8 cellular contexts compared by ENCODE assay signal in the genomic region with DNA sequence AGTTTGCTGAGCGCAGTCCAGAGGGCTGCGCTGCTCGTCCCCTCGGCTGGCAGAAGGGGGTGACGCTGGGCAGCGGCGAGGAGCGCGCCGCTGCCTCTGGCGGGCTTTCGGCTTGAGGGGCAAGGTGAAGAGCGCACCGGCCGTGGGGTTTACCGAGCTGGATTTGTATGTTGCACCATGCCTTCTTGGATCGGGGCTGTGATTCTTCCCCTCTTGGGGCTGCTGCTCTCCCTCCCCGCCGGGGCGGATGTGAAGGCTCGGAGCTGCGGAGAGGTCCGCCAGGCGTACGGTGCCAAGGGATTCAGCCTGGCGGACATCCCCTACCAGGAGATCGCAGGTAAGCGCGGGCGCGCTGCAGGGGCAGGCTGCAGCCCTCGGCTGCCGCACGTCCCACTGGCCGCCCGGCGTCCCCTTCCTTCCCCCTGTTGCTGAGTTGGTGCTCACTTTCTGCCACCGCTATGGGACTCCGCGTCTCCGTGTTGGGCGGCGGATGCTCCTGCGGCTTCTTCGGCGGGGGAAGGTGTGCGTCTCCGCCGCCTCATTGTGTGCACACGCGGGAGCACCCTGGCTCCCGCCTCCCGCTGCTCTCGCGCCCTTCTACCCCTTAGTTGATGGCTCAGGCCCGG. TPM values are rescaled to one million over a fixed set of nuclear protein-coding genes. Genes with fewer than 3 reads are reported as not detected.
A peak's percentile ranks its signal among the peaks of the same experiment; 100 is the strongest.
DNase-seq lines count a peak whose midpoint lies in the region; ATAC-seq and TF ChIP-seq lines count a peak whose summit lies in the region.

No MANE protein-coding gene starts in this region.

- no peaks in the 10 kb centered on the region for H3K9me3 ChIP-seq in mucosa of descending colon
- H3K9me3 ChIP-seq in CD4-positive, alpha-beta T cell (ENCODE audit: control insufficient read depth, low read length): no peaks in the 10 kb centered on the region
- H3K9me3 ChIP-seq in CD4-positive, alpha-beta memory T cell (ENCODE audit: control insufficient read depth in 1 of 2, low read length in 2 of 2): no peaks in the 10 kb centered on the region

- H3K4me1 Mint-ChIP-seq in Calu3 (ENCODE audit: low read depth, unreplicated experiment): no peaks in the 10 kb centered on the region
- no peaks in the 10 kb centered on the region for H3K4me1 Mint-ChIP-seq in CD4-positive, alpha-beta T cell (ENCODE audit: low read depth)
- H3K4me1 Mint-ChIP-seq in CD4-positive, alpha-beta memory T cell: peaks cover 0 to 14% (median under 1%) of the 10 kb centered on the region in 4 donors

- H3K27ac ChIP-seq in CD4-positive, alpha-beta T cell (ENCODE audit: low read depth, low read length): no peak overlapping the region
- no peak overlapping the region for H3K27ac ChIP-seq in CD4-positive, alpha-beta memory T cell (ENCODE audit: low read depth, low read length)

- peak; percentile 38 for ATAC-seq in mucosa of descending colon
- no peak for ATAC-seq in CD4-positive, alpha-beta T cell (ENCODE audit: poor library complexity)

- H3K9me3 Mint-ChIP-seq in Calu3 (ENCODE audit: low read depth, unreplicated experiment): peaks cover 4% of the 10 kb centered on the region
- no peaks in the 10 kb centered on the region for H3K9me3 Mint-ChIP-seq in CD4-positive, alpha-beta T cell
- peaks cover 0 to 9% (median 5%) of the 10 kb centered on the region in 8 donors for H3K9me3 Mint-ChIP-seq in CD4-positive, alpha-beta memory T cell

- TF ChIP-seq CTCF in mucosa of descending colon (IDR thresholded peaks at IDR 0.05) (no peak), Calu3 (IDR thresholded peaks at IDR 0.05; ENCODE audit: unreplicated experiment) (no peak)
- TF ChIP-seq CTCF in CD4-positive, alpha-beta T cell (IDR thresholded peaks at IDR 0.05): no peak

- DNase-seq in GOT3 (lab: John Stamatoyannopoulos, UW) (peak; percentile 43), NCI-H510A (lab: John Stamatoyannopoulos, UW) (peak; percentile 71), ecto neural progenitor cell (ENCODE audit: low spot score) (peak; percentile 78), mucosa of descending colon (peak in 1 of 3 donors; percentile 11), Calu3 (no peak), OCI-M2 (lab: John Stamatoyannopoulos, UW; ENCODE audit: unreplicated experiment) (no peak)
- no peak for DNase-seq in CD4-positive, alpha-beta T cell
- DNase-seq in CD4-positive, alpha-beta memory T cell: no peak

- no peaks in the 10 kb centered on the region for H3K27me3 Mint-ChIP-seq in Calu3 (ENCODE audit: unreplicated experiment)
- H3K27me3 Mint-ChIP-seq in CD4-positive, alpha-beta T cell: peaks cover 52% of the 10 kb centered on the region
- peaks cover 29 to 30% of the 10 kb centered on the region in 2 donors for H3K27me3 Mint-ChIP-seq in CD4-positive, alpha-beta memory T cell

- peaks cover 52% of the 10 kb centered on the region for H3K27me3 ChIP-seq in CD4-positive, alpha-beta T cell (ENCODE audit: control insufficient read depth, insufficient read depth, low read length)
- H3K27me3 ChIP-seq in CD4-positive, alpha-beta memory T cell (ENCODE audit: insufficient read depth, low read length): no peaks in the 10 kb centered on the region

- H3K27ac Mint-ChIP-seq in Calu3 (ENCODE audit: unreplicated experiment): no peak overlapping the region
- H3K27ac Mint-ChIP-seq in CD4-positive, alpha-beta T cell: no peak overlapping the region
- no peak overlapping the region for H3K27ac Mint-ChIP-seq in CD4-positive, alpha-beta memory T cell

- H3K36me3 Mint-ChIP-seq in Calu3 (ENCODE audit: insufficient read depth, unreplicated experiment): no peaks in the 10 kb centered on the region
- H3K36me3 Mint-ChIP-seq in CD4-positive, alpha-beta T cell (ENCODE audit: low read depth): no peaks in the 10 kb centered on the region
- H3K36me3 Mint-ChIP-seq in CD4-positive, alpha-beta memory T cell: no peaks in the 10 kb centered on the region

- no TSS peak for BruUV-seq in Calu3 (replicated peaks; lab: Mats Ljungman, UMichigan)

- peak overlapping the region; percentile 28 for H3K4me3 ChIP-seq in mucosa of descending colon
- no peak overlapping the region for H3K4me3 ChIP-seq in CD4-positive, alpha-beta memory T cell (ENCODE audit: low read length in 2 of 2)

- H3K4me1 ChIP-seq in mucosa of descending colon (ENCODE audit: low read depth): no peaks in the 10 kb centered on the region
- no peaks in the 10 kb centered on the region for H3K4me1 ChIP-seq in CD4-positive, alpha-beta memory T cell (ENCODE audit: insufficient read depth, low read length)

- CTCF ChIA-PET in Calu3 (lab: Charles Lee): no interaction called here
- CTCF ChIA-PET in CD4-positive, alpha-beta T cell (lab: Charles Lee): no interaction called here
- CTCF ChIA-PET in CD4-positive, alpha-beta memory T cell (lab: Charles Lee; ENCODE audit: partially characterized antibody): no interaction called here

- no peaks in the 10 kb centered on the region for H3K36me3 ChIP-seq in mucosa of descending colon (ENCODE audit: low read depth)
- no peaks in the 10 kb centered on the region for H3K36me3 ChIP-seq in CD4-positive, alpha-beta memory T cell (ENCODE audit: insufficient read depth, low read length)

- H3K4me3 Mint-ChIP-seq in Calu3 (ENCODE audit: low read depth, unreplicated experiment): no peak overlapping the region
- H3K4me3 Mint-ChIP-seq in CD4-positive, alpha-beta T cell: no peak overlapping the region
- H3K4me3 Mint-ChIP-seq in CD4-positive, alpha-beta memory T cell: peak overlapping the region in 2 of 8 donors; percentile 12 to 43

- POLR2A ChIA-PET in CD4-positive, alpha-beta T cell (lab: Charles Lee): no interaction called here
- POLR2A ChIA-PET in CD4-positive, alpha-beta memory T cell (lab: Charles Lee; ENCODE audit: partially characterized antibody): no interaction called here

- intact Hi-C loops in mucosa of descending colon (cut with DNase I, micrococcal nuclease): no loop called here
- intact Hi-C loops in Calu3 (cut with micrococcal nuclease; ENCODE audit: unreplicated experiment): no loop called here
- intact Hi-C loops in CD4-positive, alpha-beta T cell (cut with DNase I, micrococcal nuclease): no loop called here
- intact Hi-C loops in CD4-positive, alpha-beta memory T cell (cut with micrococcal nuclease): no loop called here

RNA-seq across cellular contexts. Expression of a gene that starts 0.8 kb away (rescaled TPM):
- total RNA-seq in mucosa of descending colon (10 to 100 TPM in 1 of 3 donors, 1 to 10 TPM in 2; 2.7 to 11.3 (median 7.5) TPM), Calu3 (2022) (not detected in 2 replicates)
- not detected for total RNA-seq in CD4-positive, alpha-beta T cell
- not detected for total RNA-seq in CD4-positive, alpha-beta memory T cell
- polyA plus RNA-seq in CD4-positive, alpha-beta memory T cell: not detected

Comparison
In these comparisons a context has a peak if more than half of its experiments do, and no peak if none do; other contexts are left out.
1. DNase-seq: peak in GOT3 (single experiment), NCI-H510A (single experiment) and ecto neural progenitor cell (single experiment); none in Calu3 (single experiment), OCI-M2 (single experiment), CD4-positive, alpha-beta T cell (0 of 10) and CD4-positive, alpha-beta memory T cell (0 of 5).